In the genomic region with DNA sequence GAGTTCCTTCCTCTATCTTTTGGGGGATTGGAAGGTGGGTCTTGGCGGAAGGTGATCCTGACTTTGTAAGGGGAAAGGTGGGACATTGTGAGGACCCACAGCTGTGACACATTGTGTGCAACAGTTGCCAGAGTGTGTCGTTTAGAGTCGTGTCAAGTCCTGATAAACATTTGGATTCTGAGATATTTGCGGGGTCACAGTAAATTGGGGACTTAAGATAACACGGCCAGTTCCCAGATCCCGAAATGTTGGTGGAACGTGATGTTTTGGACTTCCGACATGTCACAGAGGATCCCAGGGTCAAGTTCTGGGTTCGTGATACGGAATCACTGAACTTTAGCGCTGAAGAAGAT, we compare ENCODE assay signal across 8 cellular contexts. TPM values are rescaled to one million over a fixed set of nuclear protein-coding genes. Genes with fewer than 3 reads are reported as not detected.
DNase-seq lines count a peak whose midpoint lies in the region; ATAC-seq and TF ChIP-seq lines count a peak whose summit lies in the region.

No MANE protein-coding gene starts in this region.

- ATAC-seq in GM18502 (IDR thresholded peaks at IDR 0.05; ENCODE audit: poor library complexity, unreplicated experiment) (peak; percentile 10), gastrocnemius medialis (no peak)

- H3K36me3 ChIP-seq in gastrocnemius medialis, result no peaks in the 10 kb centered on the region

- no peaks in the 10 kb centered on the region for H3K9me3 ChIP-seq in gastrocnemius medialis

- peak overlapping the region; percentile 82 for H3K27ac ChIP-seq in RWPE1
- peak overlapping the region in 1 of 4 donors; percentile 66 for H3K27ac ChIP-seq in gastrocnemius medialis

- CTCF ChIA-PET in RWPE1 (lab: Yijun Ruan, JAX), result no interaction called here

- H3K27me3 ChIP-seq in gastrocnemius medialis, result no peaks in the 10 kb centered on the region

- POLR2A ChIA-PET in RWPE1 (lab: Yijun Ruan, JAX; ENCODE audit: low non-redundant PET), result no interaction called here

- intact Hi-C loops in gastrocnemius medialis (cut with DNase I; ENCODE audit: low total_unique reads), result loop anchor here (5.0 kb wide), 2 partner anchors 75 to 355 kb away; a partner anchor contains a TSS

- DNase-seq in RWPE1 (ENCODE audit: low spot score), result no peak
- no peak for DNase-seq in fibroblast of pulmonary artery (ENCODE audit: low read depth)
- no peak for DNase-seq in gastrocnemius medialis
- no peak for DNase-seq in NCI-H1694 (lab: John Stamatoyannopoulos, UW)
- no peak for DNase-seq in midbrain (lab: John Stamatoyannopoulos, UW)
- DNase-seq in pons (ENCODE audit: low spot score), result no peak
- no peak for DNase-seq in NCI-H82 treated with DMSO at 0.1 percent for 48 hours (lab: John Stamatoyannopoulos, UW; ENCODE audit: unreplicated experiment)

- no peak for TF ChIP-seq POLR2A in gastrocnemius medialis (IDR thresholded peaks at IDR 0.05)

- H3K4me3 ChIP-seq in fibroblast of pulmonary artery (replicated peaks; ENCODE audit: low read depth, low read length) (peak overlapping the region; percentile 93), gastrocnemius medialis (peak overlapping the region; percentile 79 to 88 (median 82))

- TF ChIP-seq CTCF in RWPE1 (conservative IDR thresholded peaks at IDR 0.05; ENCODE audit: low read depth) (no peak), fibroblast of pulmonary artery (IDR thresholded peaks at IDR 0.05; ENCODE audit: low read length, missing control alignments) (no peak), gastrocnemius medialis (IDR thresholded peaks at IDR 0.05 in 4 of 5, conservative IDR thresholded peaks at IDR 0.05 in 1 of 5) (no peak)

- in situ Hi-C loops in gastrocnemius medialis (cut with MboI; ENCODE audit: low sequenced_read_pairs in 4 of 4), result no loop called here

- H3K4me1 ChIP-seq in gastrocnemius medialis, result peaks cover 14 to 15% of the 10 kb centered on the region in 2 donors

RNA-seq across cellular contexts. Expression of a gene that starts 0.6 kb away (rescaled TPM):
- total RNA-seq in gastrocnemius medialis, result under 1 TPM; 0.10 to 0.39 (median 0.20) TPM

RNA-seq across cellular contexts. Expression of a gene that starts 7.9 kb away (rescaled TPM):
- total RNA-seq in gastrocnemius medialis, result 1 to 10 TPM; 3.5 to 6.4 (median 5.0) TPM
